In genomic region chrX:2500681-2501151, GRCh38 we compare ENCODE assay signal across 8 cellular contexts. TPM values are rescaled to one million over a fixed set of nuclear protein-coding genes. Genes with fewer than 3 reads are reported as not detected.
DNase-seq lines count a peak whose midpoint lies in the region; ATAC-seq and TF ChIP-seq lines count a peak whose summit lies in the region.

TSS of gene DHRSX (minus strand) at chrX:2500976. CDS start at chrX:2500925, 51 bp downstream.
TSS of gene ZBED1 (minus strand) at chrX:2500976. CDS start at chrX:2490719, 10,257 bp downstream.

- no peaks in the 10 kb centered on the region for H3K36me3 Mint-ChIP-seq in stimulated activated memory B cell treated with anti-CD40 and anti-IgM and Interleukin-4, amounts not matched to agents 10 μg/mL and 1 μg/mL and 100 μg/mL, for 72 hours

- H2AK5ac ChIP-seq in mesendoderm (ENCODE audit: low read length), result no peak within 1 kb of the TSS

- H3K4me3 ChIP-seq in WI38 (ENCODE audit: low read depth, low read length), result peak within 1 kb of the TSS; percentile 82
- peak within 1 kb of the TSS; percentile 87 for H3K4me3 ChIP-seq in mesendoderm (ENCODE audit: low read length)

- TF ChIP-seq CTCF in WI38 (IDR thresholded peaks at IDR 0.05; ENCODE audit: low read depth, low read length), result no peak

- H3K27ac ChIP-seq in mesendoderm (ENCODE audit: low read depth, low read length), result peak within 1 kb of the TSS; percentile 57

- peak within 1 kb of the TSS; percentile 100 for H4K8ac ChIP-seq in mesendoderm (ENCODE audit: low read depth, low read length)

- H3K27ac Mint-ChIP-seq in stimulated activated memory B cell treated with anti-CD40 and anti-IgM and Interleukin-4, amounts not matched to agents 10 μg/mL and 1 μg/mL and 100 μg/mL, for 72 hours, result peak within 1 kb of the TSS; percentile 92

- peak within 1 kb of the TSS; percentile 100 for H3K18ac ChIP-seq in mesendoderm (ENCODE audit: low read length)

- no peaks in the 10 kb centered on the region for H3K4me1 ChIP-seq in mesendoderm (ENCODE audit: control insufficient read depth, low read depth, low read length)

- H3K4me2 ChIP-seq in mesendoderm (ENCODE audit: low read length), result peak within 1 kb of the TSS; percentile 66

- H3K4me1 Mint-ChIP-seq in stimulated activated memory B cell treated with anti-CD40 and anti-IgM and Interleukin-4, amounts not matched to agents 10 μg/mL and 1 μg/mL and 100 μg/mL, for 72 hours, result peaks cover 37% of the 10 kb centered on the region

- peak within 1 kb of the TSS; percentile 85 for H3K9ac ChIP-seq in mesendoderm (ENCODE audit: low read length)

- no CpG with 5 or more reads among the region's 70 CpGs for WGBS in mesendoderm (ENCODE audit: extremely low coverage, insufficient coverage, low lambda C conversion rate)

- peaks cover 2% of the 10 kb centered on the region for H3K79me1 ChIP-seq in mesendoderm (ENCODE audit: low read length)

- H4K5ac ChIP-seq in mesendoderm (ENCODE audit: low read length), result no peak within 1 kb of the TSS

- peak within 1 kb of the TSS; percentile 89 for H3K4ac ChIP-seq in mesendoderm (ENCODE audit: low read depth, low read length)

- peaks cover 39% of the 10 kb centered on the region for H3K79me2 ChIP-seq in mesendoderm (ENCODE audit: control insufficient read depth, insufficient read depth, low read length)

- no peaks in the 10 kb centered on the region for H3K27me3 ChIP-seq in mesendoderm (ENCODE audit: insufficient read depth, low read length, poor library complexity)

- H3K27me3 Mint-ChIP-seq in stimulated activated memory B cell treated with anti-CD40 and anti-IgM and Interleukin-4, amounts not matched to agents 10 μg/mL and 1 μg/mL and 100 μg/mL, for 72 hours, result no peaks in the 10 kb centered on the region

- DNase-seq in dermis microvascular lymphatic vessel endothelial cell (ENCODE audit: low read depth in 2 of 2) (peak in 1 of 2 donors; percentile 43), mesendoderm (peak; percentile 48), SK-N-DZ (ENCODE audit: low spot score) (no peak), GOT3 (lab: John Stamatoyannopoulos, UW) (no peak)

- no peak within 1 kb of the TSS for H3K23ac ChIP-seq in mesendoderm (ENCODE audit: low read length)

- H3K9me3 Mint-ChIP-seq in stimulated activated memory B cell treated with anti-CD40 and anti-IgM and Interleukin-4, amounts not matched to agents 10 μg/mL and 1 μg/mL and 100 μg/mL, for 72 hours, result no peaks in the 10 kb centered on the region

- no peak within 1 kb of the TSS for H2BK5ac ChIP-seq in mesendoderm (ENCODE audit: low read length)

- peak within 1 kb of the TSS; percentile 92 for H3K56ac ChIP-seq in mesendoderm (ENCODE audit: low read length)

- H2BK15ac ChIP-seq in mesendoderm (replicated peaks; ENCODE audit: low read depth), result no peak within 1 kb of the TSS

- H2BK120ac ChIP-seq in mesendoderm (ENCODE audit: low read depth, low read length), result peak within 1 kb of the TSS; percentile 95

- peak; percentile 67 for ATAC-seq in GM18907 (IDR thresholded peaks at IDR 0.05; ENCODE audit: unreplicated experiment)
- ATAC-seq in HG03103 (IDR thresholded peaks at IDR 0.05; ENCODE audit: low read depth, unreplicated experiment), result peak; percentile 54
- ATAC-seq in stimulated activated memory B cell treated with anti-CD40 and anti-IgM and Interleukin-4, amounts not matched to agents 10 μg/mL and 1 μg/mL and 100 μg/mL, for 72 hours, result peak; percentile 76

- H3K36me3 ChIP-seq in mesendoderm (ENCODE audit: control insufficient read depth, insufficient read depth, low read length), result no peaks in the 10 kb centered on the region

- H3K4me3 Mint-ChIP-seq in stimulated activated memory B cell treated with anti-CD40 and anti-IgM and Interleukin-4, amounts not matched to agents 10 μg/mL and 1 μg/mL and 100 μg/mL, for 72 hours, result peak within 1 kb of the TSS; percentile 80

RNA-seq across cellular contexts. Expression of gene DHRSX, which starts in this region (rescaled TPM):
- 13.7 and 16.4 TPM in 2 replicates for total RNA-seq in dermis microvascular lymphatic vessel endothelial cell
- polyA plus RNA-seq in mesendoderm (2013, experiment 1 of 2), result 15.7 TPM
- polyA plus RNA-seq in mesendoderm (2013, experiment 2 of 2), result 15.1 TPM
- 4.5 and 6.4 TPM in 2 replicates for polyA plus RNA-seq in SK-N-DZ (2014; cell fraction: cytosol; rRNA removed)
- polyA plus RNA-seq in SK-N-DZ (2014; cell fraction: nucleus; rRNA removed), result 2.9 and 6.0 TPM in 2 replicates

RNA-seq across cellular contexts. Expression of gene ZBED1, which starts in this region (rescaled TPM):
- total RNA-seq in dermis microvascular lymphatic vessel endothelial cell, result 32.1 and 40.3 TPM in 2 replicates
- polyA plus RNA-seq in mesendoderm (2013, experiment 1 of 2), result 19.3 TPM
- 17.8 TPM for polyA plus RNA-seq in mesendoderm (2013, experiment 2 of 2)
- polyA plus RNA-seq in SK-N-DZ (2014; cell fraction: cytosol; rRNA removed), result 16.0 and 16.8 TPM in 2 replicates
- polyA plus RNA-seq in SK-N-DZ (2014; cell fraction: nucleus; rRNA removed), result 2.7 and 4.3 TPM in 2 replicates
